In the genomic region with DNA sequence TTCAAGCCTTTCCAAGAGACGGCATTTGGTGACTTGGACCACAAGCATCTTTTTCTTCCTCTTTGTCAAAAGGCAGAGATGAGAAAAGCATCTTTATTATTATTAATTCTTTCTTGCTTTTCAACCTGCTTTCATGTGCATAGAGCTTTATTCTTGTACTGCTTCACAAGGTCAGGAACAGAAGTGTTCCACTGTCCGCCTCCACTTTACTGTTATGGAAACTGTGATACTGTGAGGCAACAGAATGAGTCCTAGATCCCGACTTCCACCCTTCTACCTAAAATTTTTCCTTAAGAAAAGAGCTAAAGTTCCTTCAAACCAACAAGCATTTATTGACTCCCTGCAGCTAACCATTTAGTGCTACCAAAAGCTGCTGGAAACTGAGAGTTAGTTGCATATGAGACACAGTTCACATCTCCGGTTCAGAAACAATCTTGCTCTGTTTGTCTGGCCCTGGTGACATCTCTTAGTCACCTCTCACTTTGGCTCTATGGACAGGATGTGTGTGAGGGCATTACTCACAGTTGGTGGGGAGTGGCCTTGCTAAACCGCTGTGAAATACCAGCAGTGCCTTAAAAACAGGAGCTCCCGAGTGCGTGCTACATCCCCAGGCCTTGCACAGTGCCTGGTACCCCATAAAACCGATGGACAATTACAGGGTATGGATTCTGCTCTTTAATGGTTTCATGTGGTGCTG, we compare ENCODE assay signal across 8 cellular contexts.
DNase-seq lines count a peak whose midpoint lies in the region; ATAC-seq lines count a peak whose summit lies in the region.

No MANE protein-coding gene starts in this region.

- no peak for DNase-seq in activated T-cell treated with anti-CD3 and anti-CD28 coated beads, Interleukin-2, amount 50 U/mL, for 24 hours
- DNase-seq in activated T-cell treated with anti-CD3 and anti-CD28 coated beads for 4 hours (no peak), glomerular endothelial cell (ENCODE audit: extremely low read depth, low read depth, low spot score) (peak; percentile 68), pons (ENCODE audit: low spot score) (no peak), SIG-M5 (lab: John Stamatoyannopoulos, UW) (no peak), germinal center (ENCODE audit: low spot score) (no peak)
- peak; percentile 50 for DNase-seq in activated CD4-positive, alpha-beta memory T cell treated with anti-CD3 and anti-CD28 coated beads, Interleukin-2, amount 10 ng/mL, durations not matched to agents 7 days and 5 days
- peak in 1 of 2 donors; percentile 69 for DNase-seq in stimulated activated effector memory CD8-positive, alpha-beta T cell treated with anti-CD3 and anti-CD28 coated beads, Interleukin-12 subunit alpha, Interleukin-12 subunit beta, amount 100 ng/mL, for 72 hours (ENCODE audit: low spot score in 2 of 2)

- no peaks in the 10 kb centered on the region for H3K36me3 Mint-ChIP-seq in activated T-cell treated with anti-CD3 and anti-CD28 coated beads, Interleukin-2, amount 50 U/mL, for 24 hours (ENCODE audit: low read depth)
- H3K36me3 Mint-ChIP-seq in activated CD4-positive, alpha-beta memory T cell treated with anti-CD3 and anti-CD28 coated beads, Interleukin-2, amount 10 ng/mL, durations not matched to agents 7 days and 5 days (ENCODE audit: low read depth), result no peaks in the 10 kb centered on the region
- H3K36me3 Mint-ChIP-seq in stimulated activated effector memory CD8-positive, alpha-beta T cell treated with anti-CD3 and anti-CD28 coated beads, Interleukin-12 subunit alpha, Interleukin-12 subunit beta, amount 100 ng/mL, for 72 hours, result no peaks in the 10 kb centered on the region

- peaks cover 23% of the 10 kb centered on the region for H3K4me1 Mint-ChIP-seq in activated T-cell treated with anti-CD3 and anti-CD28 coated beads, Interleukin-2, amount 50 U/mL, for 24 hours (ENCODE audit: low read depth)
- peaks cover 33% of the 10 kb centered on the region for H3K4me1 Mint-ChIP-seq in activated CD4-positive, alpha-beta memory T cell treated with anti-CD3 and anti-CD28 coated beads, Interleukin-2, amount 10 ng/mL, durations not matched to agents 7 days and 5 days
- peaks cover 19% of the 10 kb centered on the region for H3K4me1 Mint-ChIP-seq in stimulated activated effector memory CD8-positive, alpha-beta T cell treated with anti-CD3 and anti-CD28 coated beads, Interleukin-12 subunit alpha, Interleukin-12 subunit beta, amount 100 ng/mL, for 72 hours

- CTCF ChIA-PET in activated CD4-positive, alpha-beta memory T cell treated with anti-CD3 and anti-CD28 coated beads, Interleukin-2, amount 10 ng/mL, durations not matched to agents 7 days and 5 days (lab: Charles Lee), result no interaction called here

- POLR2A ChIA-PET in activated CD4-positive, alpha-beta memory T cell treated with anti-CD3 and anti-CD28 coated beads, Interleukin-2, amount 10 ng/mL, durations not matched to agents 7 days and 5 days (lab: Charles Lee), result no interaction called here

- no peaks in the 10 kb centered on the region for H3K9me3 Mint-ChIP-seq in activated T-cell treated with anti-CD3 and anti-CD28 coated beads, Interleukin-2, amount 50 U/mL, for 24 hours
- no peaks in the 10 kb centered on the region for H3K9me3 Mint-ChIP-seq in activated CD4-positive, alpha-beta memory T cell treated with anti-CD3 and anti-CD28 coated beads, Interleukin-2, amount 10 ng/mL, durations not matched to agents 7 days and 5 days
- H3K9me3 Mint-ChIP-seq in stimulated activated effector memory CD8-positive, alpha-beta T cell treated with anti-CD3 and anti-CD28 coated beads, Interleukin-12 subunit alpha, Interleukin-12 subunit beta, amount 100 ng/mL, for 72 hours, result no peaks in the 10 kb centered on the region

- no peaks in the 10 kb centered on the region for H3K27me3 Mint-ChIP-seq in activated T-cell treated with anti-CD3 and anti-CD28 coated beads, Interleukin-2, amount 50 U/mL, for 24 hours
- H3K27me3 Mint-ChIP-seq in activated CD4-positive, alpha-beta memory T cell treated with anti-CD3 and anti-CD28 coated beads, Interleukin-2, amount 10 ng/mL, durations not matched to agents 7 days and 5 days, result no peaks in the 10 kb centered on the region

- no peak overlapping the region for H3K4me3 Mint-ChIP-seq in activated T-cell treated with anti-CD3 and anti-CD28 coated beads, Interleukin-2, amount 50 U/mL, for 24 hours
- no peak overlapping the region for H3K4me3 Mint-ChIP-seq in activated CD4-positive, alpha-beta memory T cell treated with anti-CD3 and anti-CD28 coated beads, Interleukin-2, amount 10 ng/mL, durations not matched to agents 7 days and 5 days
- H3K4me3 Mint-ChIP-seq in stimulated activated effector memory CD8-positive, alpha-beta T cell treated with anti-CD3 and anti-CD28 coated beads, Interleukin-12 subunit alpha, Interleukin-12 subunit beta, amount 100 ng/mL, for 72 hours, result peak overlapping the region; percentile 4

- H3K27ac Mint-ChIP-seq in activated T-cell treated with anti-CD3 and anti-CD28 coated beads, Interleukin-2, amount 50 U/mL, for 24 hours, result peak overlapping the region; percentile 80
- H3K27ac Mint-ChIP-seq in activated CD4-positive, alpha-beta memory T cell treated with anti-CD3 and anti-CD28 coated beads, Interleukin-2, amount 10 ng/mL, durations not matched to agents 7 days and 5 days, result peak overlapping the region; percentile 70
- no peak overlapping the region for H3K27ac Mint-ChIP-seq in stimulated activated effector memory CD8-positive, alpha-beta T cell treated with anti-CD3 and anti-CD28 coated beads, Interleukin-12 subunit alpha, Interleukin-12 subunit beta, amount 100 ng/mL, for 72 hours

- peak; percentile 97 for ATAC-seq in stimulated activated effector memory CD8-positive, alpha-beta T cell treated with anti-CD3 and anti-CD28 coated beads, Interleukin-12 subunit alpha, Interleukin-12 subunit beta, amount 100 ng/mL, for 72 hours

Comparison
In these comparisons a context has a peak if more than half of its experiments do, and no peak if none do; other contexts are left out.
1. DNase-seq: peak in activated CD4-positive, alpha-beta memory T cell treated with anti-CD3 and anti-CD28 coated beads, Interleukin-2, amount 10 ng/mL, durations not matched to agents 7 days and 5 days (single experiment) and glomerular endothelial cell (single experiment); none in activated T-cell treated with anti-CD3 and anti-CD28 coated beads, Interleukin-2, amount 50 U/mL, for 24 hours (single experiment), activated T-cell treated with anti-CD3 and anti-CD28 coated beads for 4 hours (single experiment), pons (single experiment), SIG-M5 (single experiment) and germinal center (single experiment).